8 cellular contexts compared by ENCODE assay signal in the genomic region with DNA sequence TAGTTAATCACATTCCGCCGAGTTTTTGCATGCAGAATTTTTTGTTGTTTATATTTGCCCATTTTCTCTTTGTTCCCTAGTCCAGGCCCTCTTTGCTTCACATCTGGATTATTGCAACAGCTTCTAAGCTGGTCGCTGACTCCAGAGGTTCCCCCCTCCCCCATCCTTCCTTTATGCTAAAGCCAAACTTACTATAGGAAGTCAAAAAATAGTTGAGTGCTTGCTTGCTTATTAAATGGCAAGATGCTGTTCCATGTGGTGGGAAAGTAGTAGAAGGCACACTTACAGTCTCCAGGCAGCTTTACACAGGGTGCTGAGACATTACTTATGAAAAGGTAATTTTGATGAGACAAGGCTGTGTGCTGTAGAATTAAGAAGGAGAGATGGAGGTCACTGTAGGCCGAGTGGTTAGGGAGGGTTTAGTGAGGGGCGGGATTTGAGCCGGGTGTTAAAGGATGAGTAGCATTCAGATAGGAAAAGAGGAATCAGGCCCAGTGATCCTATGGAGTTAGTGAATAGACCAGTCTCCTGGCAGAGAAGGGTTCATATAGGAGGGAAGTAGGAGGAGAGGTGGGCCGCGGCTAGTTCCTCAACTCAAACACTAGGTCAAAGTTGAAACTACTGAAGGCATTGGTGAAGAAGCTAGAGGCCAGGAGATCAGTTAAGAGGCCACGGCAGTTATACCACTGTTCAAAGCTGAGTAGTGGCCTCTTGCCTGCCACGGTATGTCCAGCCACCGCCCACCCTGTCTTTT. TPM values are rescaled to one million over a fixed set of nuclear protein-coding genes. Genes with fewer than 3 reads are reported as not detected.
A peak's percentile ranks its signal among the peaks of the same experiment; 100 is the strongest.
DNase-seq lines count a peak whose midpoint lies in the region; ATAC-seq and TF ChIP-seq lines count a peak whose summit lies in the region.

No MANE protein-coding gene starts in this region.

- no peak overlapping the region for H3K9ac ChIP-seq in liver (ENCODE audit: low read depth in 1 of 2, low read length in 2 of 2)

- H3K4me1 ChIP-seq in liver (ENCODE audit: control insufficient read depth in 4 of 4, insufficient read depth in 4 of 4, low read length in 3 of 4), result peaks cover 9 to 32% (median 22%) of the 10 kb centered on the region in 4 donors
- peaks cover 3% of the 10 kb centered on the region for H3K4me1 ChIP-seq in urinary bladder (ENCODE audit: insufficient read depth)

- H3K9me3 ChIP-seq in KOPT-K1 (ENCODE audit: insufficient read depth, low read length, poor library complexity, severe bottlenecking) (no peaks in the 10 kb centered on the region), liver (ENCODE audit: control insufficient read depth in 4 of 4, low read length in 3 of 4) (no peaks in the 10 kb centered on the region)

- H3K4me3 ChIP-seq in AG10803 (ENCODE audit: low read length), result peak overlapping the region; percentile 88
- H3K4me3 ChIP-seq in astrocyte of the spinal cord (ENCODE audit: low read depth, low read length), result peak overlapping the region; percentile 75
- peak overlapping the region in 2 of 3 donors; percentile 84 to 91 for H3K4me3 ChIP-seq in liver (ENCODE audit: low read depth in 1 of 3, low read length in 3 of 3)
- peak overlapping the region; percentile 99 for H3K4me3 ChIP-seq in urinary bladder (ENCODE audit: low read depth, low read length)

- no peak for TF ChIP-seq RAD21 in liver (IDR thresholded peaks at IDR 0.05)

- peak overlapping the region; percentile 88 for H3K27ac ChIP-seq in KOPT-K1 (ENCODE audit: low read depth, low read length, poor library complexity, severe bottlenecking)
- H3K27ac ChIP-seq in liver (ENCODE audit: low read depth in 1 of 2, low read length in 2 of 2), result peak overlapping the region in 1 of 2 donors; percentile 74
- H3K27ac ChIP-seq in urinary bladder (ENCODE audit: low read depth), result no peak overlapping the region

- H3K36me3 ChIP-seq in KOPT-K1 (ENCODE audit: insufficient read depth, low read length), result peaks cover 30% of the 10 kb centered on the region
- H3K36me3 ChIP-seq in liver (ENCODE audit: control insufficient read depth in 4 of 4, insufficient read depth in 3 of 4, low read depth in 1 of 4, low read length in 3 of 4), result peaks cover 0 to 12% (median 2%) of the 10 kb centered on the region in 4 donors
- H3K36me3 ChIP-seq in urinary bladder (ENCODE audit: insufficient read depth), result no peaks in the 10 kb centered on the region

- 45% methylated on average over 11 of the region's 11 CpGs for WGBS in liver
- WGBS in urinary bladder, result 37% methylated on average over 11 of the region's 11 CpGs

- DNase-seq in AG10803 (ENCODE audit: low read depth), result peak; percentile 53
- no peak for DNase-seq in astrocyte of the spinal cord (ENCODE audit: low read depth, low spot score)

- TF ChIP-seq CTCF in AG10803 (conservative IDR thresholded peaks at IDR 0.05; ENCODE audit: low read length) (no peak), astrocyte of the spinal cord (IDR thresholded peaks at IDR 0.05; ENCODE audit: low read depth, low read length) (no peak), liver (IDR thresholded peaks at IDR 0.05; ENCODE audit: low read depth, low read length, missing input control) (no peak)

- ATAC-seq in GM18502 (IDR thresholded peaks at IDR 0.05; ENCODE audit: poor library complexity, unreplicated experiment), result no peak
- ATAC-seq in GM18861 (IDR thresholded peaks at IDR 0.05; ENCODE audit: unreplicated experiment), result no peak
- ATAC-seq in HG03469 (IDR thresholded peaks at IDR 0.05; ENCODE audit: unreplicated experiment), result no peak

- in situ Hi-C loops in astrocyte of the spinal cord (cut with HindIII; ENCODE audit: low sequenced_read_pairs), result no loop called here

- no peaks in the 10 kb centered on the region for H3K27me3 ChIP-seq in liver (ENCODE audit: control insufficient read depth in 4 of 4, insufficient read depth in 4 of 4, low read length in 3 of 4)

TF ChIP-seq in liver, 16 proteins besides CTCF, POLR2A, EP300 and RAD21:
- no peak for TF ChIP-seq EGR1 (IDR thresholded peaks at IDR 0.05; ENCODE audit: low read depth in 2 of 2)
- no peak for TF ChIP-seq RXRA (IDR thresholded peaks at IDR 0.05)

RNA-seq across cellular contexts. Expression of gene ZBTB34, which starts 1.4 kb away (rescaled TPM):
- 1 to 10 TPM; 5.6 to 9.5 TPM for total RNA-seq in liver
- 1 to 10 TPM; 1.1 to 1.2 TPM for polyA plus RNA-seq in liver
- 24.7 TPM for total RNA-seq in urinary bladder
- 4.3 TPM for polyA plus RNA-seq in urinary bladder

RNA-seq across cellular contexts. Expression of gene RALGPS1, which starts 52.7 kb away (rescaled TPM):
- 1 to 10 TPM; 2.1 to 2.7 TPM for total RNA-seq in liver
- polyA plus RNA-seq in liver, result 1 to 10 TPM; 1.4 to 1.8 TPM
- 21.8 TPM for total RNA-seq in urinary bladder
- polyA plus RNA-seq in urinary bladder, result 8.9 TPM

RNA-seq across cellular contexts. Expression of gene ZBTB43, which starts 57.0 kb away (rescaled TPM):
- total RNA-seq in liver (1 to 10 TPM; 6.3 to 7.1 TPM), urinary bladder (11.2 TPM)
- polyA plus RNA-seq in liver (1 to 10 TPM; 2.6 to 3.6 TPM), urinary bladder (16.8 TPM)
